8 cellular contexts compared by ENCODE assay signal in the genomic region with DNA sequence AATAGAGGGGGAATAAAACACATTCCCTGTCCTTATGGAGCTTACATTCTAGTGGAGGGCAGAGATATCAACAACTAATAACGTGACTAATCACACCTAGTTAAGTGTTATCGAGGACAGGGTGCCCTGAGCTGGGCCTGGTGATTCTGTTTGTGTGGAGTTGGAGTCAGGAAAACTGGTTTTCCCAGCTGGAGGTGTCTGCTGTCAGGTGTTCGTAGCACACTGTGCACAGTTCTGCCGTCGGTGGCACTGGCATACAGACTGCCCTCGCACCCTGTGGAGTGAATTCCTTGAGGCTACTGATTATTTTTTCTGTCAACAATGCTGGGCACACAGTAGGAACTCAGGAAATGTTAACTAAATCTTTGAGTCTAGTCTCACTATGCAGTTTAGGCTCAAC. TPM values are rescaled to one million over a fixed set of nuclear protein-coding genes. Genes with fewer than 3 reads are reported as not detected.
A peak's percentile ranks its signal among the peaks of the same experiment; 100 is the strongest.
DNase-seq lines count a peak whose midpoint lies in the region; ATAC-seq, FAIRE-seq and TF ChIP-seq lines count a peak whose summit lies in the region.

No MANE protein-coding gene starts in this region.

- peaks cover 25% of the 10 kb centered on the region for H3K4me1 Mint-ChIP-seq in mesothelial cell of epicardium

- H3K79me2 ChIP-seq in HepG2 (ENCODE audit: insufficient read depth, low read length), result peaks cover 16% of the 10 kb centered on the region

- FAIRE-seq in HepG2 (lab: Jason Lieb, UNC), result no peak

- no peaks in the 10 kb centered on the region for H3K27me3 Mint-ChIP-seq in mesothelial cell of epicardium (ENCODE audit: low read depth)

- TF ChIP-seq EP300 in HepG2 (IDR thresholded peaks at IDR 0.05; ENCODE audit: low read depth in 2 of 2, low read length in 2 of 2) (no peak), HepG2 (CRISPR knock-in tag; IDR thresholded peaks at IDR 0.05; ENCODE audit: borderline replicate concordance) (no peak)

- H3K36me3 ChIP-seq in HepG2 (replicated peaks in 1 of 2; ENCODE audit: control insufficient read depth in 1 of 2, insufficient read depth in 2 of 2, low read length in 2 of 2) (peaks cover 3 to 9% of the 10 kb centered on the region in 2 experiments; a peak in 1 of 5 replicates), right lobe of liver (peaks cover 0 to 3% (median 0%) of the 10 kb centered on the region in 4 donors), adipocyte (ENCODE audit: control insufficient read depth, insufficient read depth, low read length, severe bottlenecking) (peaks cover 13% of the 10 kb centered on the region), uterus (no peaks in the 10 kb centered on the region)

- TF ChIP-seq CTCF in HepG2 (CRISPR knock-in tag; IDR thresholded peaks at IDR 0.05) (no peak), right lobe of liver (IDR thresholded peaks at IDR 0.05) (no peak), mesothelial cell of epicardium (IDR thresholded peaks at IDR 0.05; ENCODE audit: unreplicated experiment) (no peak), uterus (IDR thresholded peaks at IDR 0.05) (no peak)

- ATAC-seq in HepG2 (no peak), right lobe of liver (no peak), GM19463 (IDR thresholded peaks at IDR 0.05; ENCODE audit: unreplicated experiment) (no peak), HG02763 (IDR thresholded peaks at IDR 0.05; ENCODE audit: unreplicated experiment) (no peak)

- H4K20me1 ChIP-seq in HepG2 (ENCODE audit: insufficient read depth, low read length), result no peaks in the 10 kb centered on the region

- POLR2A ChIA-PET in HepG2 (lab: Yijun Ruan, JAX), result interaction anchor here (0.7 to 3.4 kb wide), 6 partner anchors 9 to 630 kb away, joined by 3 to 50 read pairs (median 6); a partner anchor contains a TSS

- H3K4me1 ChIP-seq in HepG2 (ENCODE audit: insufficient read depth, low read length), result peaks cover 22% of the 10 kb centered on the region
- peaks cover 0 to 11% (median 4%) of the 10 kb centered on the region in 4 donors for H3K4me1 ChIP-seq in right lobe of liver
- H3K4me1 ChIP-seq in adipocyte (ENCODE audit: control insufficient read depth, insufficient read depth, low read length), result peaks cover 35% of the 10 kb centered on the region
- H3K4me1 ChIP-seq in uterus, result no peaks in the 10 kb centered on the region

- H2AFZ ChIP-seq in HepG2 (ENCODE audit: low read length), result no peak overlapping the region

- H3K9me3 ChIP-seq in HepG2 (ENCODE audit: low read length) (no peaks in the 10 kb centered on the region), right lobe of liver (no peaks in the 10 kb centered on the region), adipocyte (ENCODE audit: control insufficient read depth, low read length) (no peaks in the 10 kb centered on the region), uterus (no peaks in the 10 kb centered on the region)

- no peak overlapping the region for H3K27ac Mint-ChIP-seq in mesothelial cell of epicardium

- peak overlapping the region; percentile 54; the same call in 1 of the 2 replicates for H3K4me2 ChIP-seq in HepG2 (ENCODE audit: low read depth, low read length)

- no peak overlapping the region for H3K27ac ChIP-seq in HepG2 (ENCODE audit: extremely low read length, insufficient read depth, low read length)
- no peak overlapping the region for H3K27ac ChIP-seq in right lobe of liver
- H3K27ac ChIP-seq in uterus, result peak overlapping the region; percentile 90 to 91

- H3K9me3 Mint-ChIP-seq in mesothelial cell of epicardium, result no peaks in the 10 kb centered on the region

- H3K4me3 ChIP-seq in HepG2 (replicated peaks in 1 of 3; ENCODE audit: insufficient read depth in 1 of 3, low read depth in 2 of 3, low read length in 3 of 3), result no peak overlapping the region
- H3K4me3 ChIP-seq in right lobe of liver, result no peak overlapping the region
- H3K4me3 ChIP-seq in adipocyte (ENCODE audit: low read length), result peak overlapping the region; percentile 93
- H3K4me3 ChIP-seq in uterus, result no peak overlapping the region

- H3K27me3 ChIP-seq in HepG2 (ENCODE audit: control insufficient read depth in 1 of 2, insufficient read depth in 2 of 2, low read length in 2 of 2) (no peaks in the 10 kb centered on the region; a peak in 1 of 5 replicates), right lobe of liver (no peaks in the 10 kb centered on the region), adipocyte (replicated peaks; ENCODE audit: control insufficient read depth, insufficient read depth, low read length) (no peaks in the 10 kb centered on the region), uterus (no peaks in the 10 kb centered on the region)

- no peak for TF ChIP-seq RAD21 in HepG2 (CRISPR knock-in tag; IDR thresholded peaks at IDR 0.05)

- H3K9ac ChIP-seq in HepG2 (ENCODE audit: insufficient read depth, low read depth, low read length) (no peak overlapping the region), adipocyte (ENCODE audit: low read length) (peak overlapping the region; percentile 66)

- in situ Hi-C loops in HepG2 (cut with HindIII; ENCODE audit: extremely low pct_ligation_motif_present, low pct_unique_long_range_greater_than_20kb), result no loop called here

- intact Hi-C loops in HepG2 (cut with micrococcal nuclease; ENCODE audit: unreplicated experiment) (loop anchor here (1.0 kb wide), 1 partner anchor 104 kb away; no protein-coding TSS in a partner anchor), right lobe of liver (cut with DNase I) (no loop called here), uterus (cut with DNase I; ENCODE audit: low total_unique reads) (loop anchor here (10.0 kb wide), 1 partner anchor 107 kb away; a partner anchor contains a TSS)

- WGBS in HepG2 (ENCODE audit: low lambda C conversion rate), result 85% methylated on average over 6 of the region's 6 CpGs
- 42% methylated on average over 2 of the region's 6 CpGs for WGBS in right lobe of liver (ENCODE audit: insufficient coverage, low coverage, low lambda C conversion rate, missing lambda C conversion rate)

- no TSS peak for BruUV-seq in HepG2 (replicated peaks; lab: Mats Ljungman, UMichigan)

- TF ChIP-seq POLR2A in HepG2 (IDR thresholded peaks at IDR 0.05; ENCODE audit: insufficient read depth in 1 of 2, low read depth in 2 of 2, low read length in 2 of 2) (no peak), right lobe of liver (IDR thresholded peaks at IDR 0.05) (no peak), uterus (IDR thresholded peaks at IDR 0.05) (no peak)

- CTCF ChIA-PET in HepG2 (lab: Yijun Ruan, JAX; ENCODE audit: low intra/inter-chr PET ratio, low total read pairs), result no interaction called here

- peak overlapping the region; percentile 92 for H3K4me3 Mint-ChIP-seq in mesothelial cell of epicardium

- H3K36me3 Mint-ChIP-seq in mesothelial cell of epicardium, result peaks cover 18% of the 10 kb centered on the region

- DNase-seq in HepG2 (ENCODE audit: low spot score), result no peak
- DNase-seq in right lobe of liver, result no peak
- DNase-seq in adipocyte (ENCODE audit: low read depth), result no peak
- DNase-seq in mesothelial cell of epicardium (ENCODE audit: low spot score in 2 of 2, unreplicated experiment in 2 of 2), result no peak
- DNase-seq in uterus, result no peak
- DNase-seq in DMS114 treated with DMSO at 0.1 percent for 48 hours (lab: John Stamatoyannopoulos, UW; ENCODE audit: unreplicated experiment), result no peak

RNA-seq across cellular contexts. Expression of a gene that starts 0.9 kb away (rescaled TPM):
- 11.6 and 13.6 TPM in 2 replicates for total RNA-seq in HepG2 (2016; rRNA removed; fragmentation: Illumina TruSeq; extraction: Trizol)
- total RNA-seq in HepG2 (2016; cell fraction: cytosol; rRNA removed; fragmentation: Illumina TruSeq; extraction: Trizol; ENCODE audit: low read depth), result 3.6 and 3.8 TPM in 2 replicates
- total RNA-seq in HepG2 (2016; cell fraction: insoluble cytoplasmic fraction; rRNA removed; fragmentation: Illumina TruSeq; extraction: Trizol), result 14.0 and 14.6 TPM in 2 replicates
- 7.1 and 8.0 TPM in 2 replicates for total RNA-seq in HepG2 (2016; cell fraction: membrane; rRNA removed; fragmentation: Illumina TruSeq; extraction: Trizol)
- total RNA-seq in HepG2 (2016; cell fraction: nucleus; rRNA removed; fragmentation: Illumina TruSeq; extraction: Trizol), result 13.6 and 17.6 TPM in 2 replicates
- polyA plus RNA-seq in HepG2 (2011; rRNA removed), result 8.0 and 9.9 TPM in 2 replicates
- 2.4 and 3.5 TPM in 2 replicates for polyA plus RNA-seq in HepG2 (2011; cell fraction: cytosol; rRNA removed)
- polyA plus RNA-seq in HepG2 (2011; cell fraction: nucleus; rRNA removed), result 16.4 and 28.8 TPM in 2 replicates
- 11.8 and 14.4 TPM in 2 replicates for polyA plus RNA-seq in HepG2 (2012)
- polyA plus RNA-seq in HepG2 (2016; cell fraction: cytosol; fragmentation: Illumina TruSeq; extraction: Trizol; ENCODE audit: low read depth), result 3.5 and 4.3 TPM in 2 replicates
- polyA plus RNA-seq in HepG2 (2016; cell fraction: insoluble cytoplasmic fraction; fragmentation: Illumina TruSeq; extraction: Trizol; ENCODE audit: low read depth), result 16.5 and 20.1 TPM in 2 replicates
- 5.3 and 7.0 TPM in 2 replicates for polyA plus RNA-seq in HepG2 (2016; cell fraction: membrane; fragmentation: Illumina TruSeq; extraction: Trizol; ENCODE audit: low read depth)
- polyA plus RNA-seq in HepG2 (2016; cell fraction: nucleus; fragmentation: Illumina TruSeq; extraction: Trizol; ENCODE audit: insufficient read depth, low read depth), result 25.1 and 29.0 TPM in 2 replicates
- 3.7 and 4.5 TPM in 2 replicates for polyA minus RNA-seq in HepG2 (2011; rRNA and poly(A)+ RNA removed; ENCODE audit: low replicate concordance)
- 2.7 and 3.5 TPM in 2 replicates for polyA minus RNA-seq in HepG2 (2011; cell fraction: cytosol; rRNA and poly(A)+ RNA removed)
- 9.5 and 14.3 TPM in 2 replicates for polyA minus RNA-seq in HepG2 (2011; cell fraction: nucleus; rRNA and poly(A)+ RNA removed)
- 10 to 100 TPM in 4 of 6 experiments, 1 to 10 TPM in 2; 7.2 to 14.4 (median 12.0) TPM for total RNA-seq in right lobe of liver
- 19.9 to 24.5 TPM (median 21.2 TPM) in 3 replicates for total RNA-seq in mesothelial cell of epicardium
- total RNA-seq in uterus, result 10 to 100 TPM in 3 of 4 donors, 1 to 10 TPM in 1; 3.8 to 31.5 (median 18.6) TPM

RNA-seq across cellular contexts. Expression of a gene that starts 32.1 kb away (rescaled TPM):
- 58.6 and 73.7 TPM in 2 replicates for total RNA-seq in HepG2 (2016; rRNA removed; fragmentation: Illumina TruSeq; extraction: Trizol)
- 9.5 and 9.6 TPM in 2 replicates for total RNA-seq in HepG2 (2016; cell fraction: cytosol; rRNA removed; fragmentation: Illumina TruSeq; extraction: Trizol; ENCODE audit: low read depth)
- total RNA-seq in HepG2 (2016; cell fraction: insoluble cytoplasmic fraction; rRNA removed; fragmentation: Illumina TruSeq; extraction: Trizol), result 64.2 and 75.9 TPM in 2 replicates
- 34.4 and 35.4 TPM in 2 replicates for total RNA-seq in HepG2 (2016; cell fraction: membrane; rRNA removed; fragmentation: Illumina TruSeq; extraction: Trizol)
- 45.8 and 48.3 TPM in 2 replicates for total RNA-seq in HepG2 (2016; cell fraction: nucleus; rRNA removed; fragmentation: Illumina TruSeq; extraction: Trizol)
- polyA plus RNA-seq in HepG2 (2011; rRNA removed), result 19.1 and 25.9 TPM in 2 replicates
- polyA plus RNA-seq in HepG2 (2011; cell fraction: cytosol; rRNA removed), result 13.1 and 17.8 TPM in 2 replicates
- polyA plus RNA-seq in HepG2 (2011; cell fraction: nucleus; rRNA removed), result 18.4 and 19.9 TPM in 2 replicates
- 35.8 and 39.5 TPM in 2 replicates for polyA plus RNA-seq in HepG2 (2012)
- polyA plus RNA-seq in HepG2 (2016; cell fraction: cytosol; fragmentation: Illumina TruSeq; extraction: Trizol; ENCODE audit: low read depth), result 4.8 and 5.7 TPM in 2 replicates
- 71.3 and 74.5 TPM in 2 replicates for polyA plus RNA-seq in HepG2 (2016; cell fraction: insoluble cytoplasmic fraction; fragmentation: Illumina TruSeq; extraction: Trizol; ENCODE audit: low read depth)
- polyA plus RNA-seq in HepG2 (2016; cell fraction: membrane; fragmentation: Illumina TruSeq; extraction: Trizol; ENCODE audit: low read depth), result 18.7 and 19.8 TPM in 2 replicates
- polyA plus RNA-seq in HepG2 (2016; cell fraction: nucleus; fragmentation: Illumina TruSeq; extraction: Trizol; ENCODE audit: insufficient read depth, low read depth), result 48.5 and 51.5 TPM in 2 replicates
- polyA minus RNA-seq in HepG2 (2011; rRNA and poly(A)+ RNA removed; ENCODE audit: low replicate concordance), result 20.6 and 24.3 TPM in 2 replicates
- 28.8 and 36.3 TPM in 2 replicates for polyA minus RNA-seq in HepG2 (2011; cell fraction: cytosol; rRNA and poly(A)+ RNA removed)
- 75.8 and 103 TPM in 2 replicates for polyA minus RNA-seq in HepG2 (2011; cell fraction: nucleus; rRNA and poly(A)+ RNA removed)
- total RNA-seq in right lobe of liver, result 10 to 100 TPM; 23.9 to 40.9 (median 38.1) TPM
- total RNA-seq in mesothelial cell of epicardium, result 73.0 to 76.2 TPM (median 76.1 TPM) in 3 replicates
- total RNA-seq in uterus, result 100 to 1,000 TPM in 1 of 4 donors, 10 to 100 TPM in 3; 35.9 to 157 (median 46.0) TPM

Comparison
In these comparisons a context has a peak if more than half of its experiments do, and no peak if none do; other contexts are left out.
1. intact Hi-C loops: an anchor here in HepG2 (1.0 kb wide) and uterus (10.0 kb wide); none called in right lobe of liver.
2. H3K27ac ChIP-seq: peak in uterus (2 of 2); none in HepG2 (single experiment) and right lobe of liver (0 of 3).